In genomic region chr6:138107752-138108592, GRCh38 we compare ENCODE assay signal across 8 cellular contexts. TPM values are rescaled to one million over a fixed set of nuclear protein-coding genes. Genes with fewer than 3 reads are reported as not detected.
DNase-seq lines count a peak whose midpoint lies in the region; ATAC-seq, FAIRE-seq and TF ChIP-seq lines count a peak whose summit lies in the region.

No MANE protein-coding gene starts in this region.

- H3K27ac ChIP-seq in pancreas: peak overlapping the region; percentile 77 to 92 (median 92)

- peaks cover 3% of the 10 kb centered on the region for H3K9me3 Mint-ChIP-seq in glutamatergic neuron (ENCODE audit: unreplicated experiment)

- H3K4me3 ChIP-seq in LNCaP clone FGC (ENCODE audit: low read depth, low read length): peak overlapping the region; percentile 76
- H3K4me3 ChIP-seq in pancreas: peak overlapping the region; percentile 63 to 93 (median 76)

- peak overlapping the region; percentile 97 for H3K4me3 Mint-ChIP-seq in glutamatergic neuron (ENCODE audit: unreplicated experiment)

- no peak for FAIRE-seq in pancreas (lab: Jason Lieb, UNC)

- intact Hi-C loops in pancreas (cut with DNase I): no loop called here

- WGBS in pancreas, 2 donors: 2 to 3% methylated on average over 24 of the region's 24 CpGs

- TF ChIP-seq POLR2A in GM18505 (IDR thresholded peaks at IDR 0.05; ENCODE audit: borderline replicate concordance, extremely low read depth, insufficient read depth, insufficient read length): no peak

- H3K4me1 Mint-ChIP-seq in glutamatergic neuron (ENCODE audit: low read depth, unreplicated experiment): peaks cover 13% of the 10 kb centered on the region

- peaks cover 6 to 8% (median 7%) of the 10 kb centered on the region in 3 donors for H3K4me1 ChIP-seq in pancreas

- DNase-seq in 8988T (peak; percentile 33), LNCaP clone FGC (ENCODE audit: low read depth) (no peak), glutamatergic neuron (no peak), pancreas (peak; percentile 49 to 75 (median 61)), RKO (ENCODE audit: low spot score) (no peak), GM19240 (ENCODE audit: insufficient read length, low spot score) (no peak)
- DNase-seq in activated CD8-positive, alpha-beta memory T cell treated with anti-CD3 and anti-CD28 coated beads, Interleukin-2, amount 50 U/mL, for 48 hours: peak; percentile 63

- no peaks in the 10 kb centered on the region for H3K36me3 Mint-ChIP-seq in glutamatergic neuron (ENCODE audit: unreplicated experiment)

- peaks cover 7% of the 10 kb centered on the region for H3K27me3 Mint-ChIP-seq in glutamatergic neuron (ENCODE audit: unreplicated experiment)

- no peak for TF ChIP-seq CTCF in LNCaP clone FGC (IDR thresholded peaks at IDR 0.05; ENCODE audit: control insufficient read depth, extremely low read depth, insufficient read depth)
- no peak for TF ChIP-seq CTCF in glutamatergic neuron (IDR thresholded peaks at IDR 0.05; ENCODE audit: partially characterized antibody, unreplicated experiment)
- TF ChIP-seq CTCF in pancreas (IDR thresholded peaks at IDR 0.05): no peak

- ATAC-seq in GM18505 (IDR thresholded peaks at IDR 0.05; ENCODE audit: unreplicated experiment) (peak; percentile 33), pancreas (peak; percentile 63 to 75 (median 73))

- H3K27me3 ChIP-seq in pancreas: no peaks in the 10 kb centered on the region

- H3K9me3 ChIP-seq in pancreas: no peaks in the 10 kb centered on the region

- no peaks in the 10 kb centered on the region for H3K36me3 ChIP-seq in pancreas

- H3K27ac Mint-ChIP-seq in glutamatergic neuron (ENCODE audit: unreplicated experiment): peak overlapping the region; percentile 88

RNA-seq across cellular contexts. Expression of gene PERP, which starts 0.8 kb away (rescaled TPM):
- 10.7 TPM for total RNA-seq in glutamatergic neuron (ENCODE audit: unreplicated experiment)
- 10 to 100 TPM; 13.7 to 46.6 (median 17.7) TPM for total RNA-seq in pancreas
- 10 to 100 TPM; 22.8 to 31.2 TPM for polyA plus RNA-seq in pancreas

RNA-seq across cellular contexts. Expression of gene ARFGEF3, which starts 53.8 kb away (rescaled TPM):
- total RNA-seq in glutamatergic neuron (ENCODE audit: unreplicated experiment) (15.3 TPM), pancreas (10 to 100 TPM; 13.7 to 19.0 (median 16.4) TPM)
- 1 to 10 TPM; 4.8 to 9.7 TPM for polyA plus RNA-seq in pancreas

Comparison
In these comparisons a context has a peak if more than half of its experiments do, and no peak if none do; other contexts are left out.
1. DNase-seq: peak in 8988T (single experiment), activated CD8-positive, alpha-beta memory T cell treated with anti-CD3 and anti-CD28 coated beads, Interleukin-2, amount 50 U/mL, for 48 hours (single experiment) and pancreas (6 of 6); none in LNCaP clone FGC (single experiment), glutamatergic neuron (single experiment), RKO (single experiment) and GM19240 (single experiment).